18 cellular contexts compared by ENCODE assay signal in the genomic region with DNA sequence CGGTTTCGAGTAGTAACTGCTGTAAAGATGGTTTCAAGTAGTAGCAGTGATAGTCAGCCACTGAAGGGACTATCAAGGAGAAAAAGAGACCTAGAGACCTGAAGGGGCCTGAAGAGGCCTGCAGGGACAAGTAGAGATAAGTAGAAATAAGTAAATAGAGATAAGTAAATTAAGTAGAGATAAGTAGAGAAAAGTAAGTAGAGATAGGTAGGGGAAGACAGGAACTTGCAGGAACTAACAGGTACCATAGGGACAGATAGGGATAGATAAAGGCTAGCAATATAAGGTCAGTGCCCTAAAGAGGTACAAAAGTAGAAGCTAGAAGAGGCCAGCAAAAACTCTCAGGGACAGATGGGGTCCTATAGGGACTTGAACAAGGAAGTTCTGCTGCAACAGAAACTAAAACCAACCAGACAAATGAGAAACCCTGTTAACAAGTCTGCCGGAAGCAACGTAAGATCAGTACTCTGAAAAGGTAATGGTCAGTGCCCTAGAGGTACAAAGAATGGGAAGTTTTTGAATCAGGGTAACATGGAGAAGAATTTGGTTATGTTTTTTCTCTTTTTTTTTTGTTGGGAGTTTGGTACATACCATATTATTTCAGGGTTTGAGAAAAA. TPM values are rescaled to one million over a fixed set of nuclear protein-coding genes. Genes with fewer than 3 reads are reported as not detected.
DNase-seq lines count a peak whose midpoint lies in the region; ATAC-seq and TF ChIP-seq lines count a peak whose summit lies in the region.
"Had no signal": no experiment of that assay in that cellular context is flagged by ENCODE, and none has a peak within 500 bp of the region (broad histone marks: within the 10 kb centered on the region; RNA-seq: fewer than 3 reads in every experiment).

No MANE protein-coding gene starts in this region.

- 87 to 94% methylated on average over 4 of the region's 4 CpGs for WGBS in testis, 2 donors

- peak overlapping the region; percentile 35 for H3K4me3 Mint-ChIP-seq in memory B cell
- H3K4me3 Mint-ChIP-seq: stimulated activated naive B cell treated with anti-CD40 and anti-IgM and Interleukin-4, amounts not matched to agents 10 μg/mL and 1 μg/mL and 100 μg/mL, for 72 hours; T-helper 1 cell treated with Interleukin-12 subunit alpha and Interleukin-12 subunit beta and Interleukin-4 antibody, amounts not matched to agents 30 μg/mL and 1 μg/mL, for 36 hours had no signal

- H3K27ac Mint-ChIP-seq in memory B cell: peak overlapping the region; percentile 48
- H3K27ac Mint-ChIP-seq: stimulated activated naive B cell treated with anti-CD40 and anti-IgM and Interleukin-4, amounts not matched to agents 10 μg/mL and 1 μg/mL and 100 μg/mL, for 72 hours; T-helper 1 cell treated with Interleukin-12 subunit alpha and Interleukin-12 subunit beta and Interleukin-4 antibody, amounts not matched to agents 30 μg/mL and 1 μg/mL, for 36 hours had no signal

- no peaks in the 10 kb centered on the region; the same call in 1 of the 2 replicates for H3K4me1 ChIP-seq in BE2C
- no peaks in the 10 kb centered on the region for H3K4me1 ChIP-seq in testis
- H3K4me1 ChIP-seq: HAP-1 had no signal

- peaks cover 5% of the 10 kb centered on the region for H3K36me3 Mint-ChIP-seq in memory B cell

- H3K9me3 ChIP-seq in BE2C (no peaks in the 10 kb centered on the region), testis (no peaks in the 10 kb centered on the region)
- H3K9me3 ChIP-seq: HAP-1 had no signal

- DNase-seq in memory B cell (ENCODE audit: low spot score in 2 of 2) (no peak), BE2C (no peak), NAMALWA (ENCODE audit: low spot score) (no peak), NCI-H1105 treated with DMSO at 0.1 percent for 48 hours (lab: John Stamatoyannopoulos, UW) (no peak), testis (no peak)
- DNase-seq: activated CD4-positive, alpha-beta T cell treated with anti-CD3 and anti-CD28 coated beads for 48 hours; activated T-cell treated with anti-CD3 and anti-CD28 coated beads, Interleukin-2, amount 50 U/mL, for 1 hour; C1 segment of cervical spinal cord; cerebellar nuclear complex; KBM-7; NCI-H1694; NCI-H69; stimulated activated naive B cell treated with anti-CD40 and anti-IgM and Interleukin-4, amounts not matched to agents 10 μg/mL and 1 μg/mL and 100 μg/mL, for 72 hours had no signal

- H3K36me3 ChIP-seq in BE2C: no peaks in the 10 kb centered on the region
- H3K36me3 ChIP-seq in testis (ENCODE audit: low read depth, missing control alignments): no peaks in the 10 kb centered on the region
- H3K36me3 ChIP-seq: HAP-1 had no signal

- intact Hi-C loops in testis (cut with DNase I; ENCODE audit: low total_unique reads): no loop called here

- TF ChIP-seq CTCF in BE2C (IDR thresholded peaks at IDR 0.05; ENCODE audit: low read depth, low read length) (no peak), testis (IDR thresholded peaks at IDR 0.05) (no peak)

- H3K4me3 ChIP-seq in BE2C (ENCODE audit: low read depth, low read length) (no peak overlapping the region), testis (no peak overlapping the region)
- H3K4me3 ChIP-seq: HAP-1 had no signal

- TF ChIP-seq POLR2A in testis (IDR thresholded peaks at IDR 0.05): no peak

- no peak overlapping the region for H3K27ac ChIP-seq in testis

- peaks cover 15% of the 10 kb centered on the region for H3K27me3 Mint-ChIP-seq in memory B cell

- H3K9me3 Mint-ChIP-seq in memory B cell: peaks cover 7% of the 10 kb centered on the region

- H3K4me1 Mint-ChIP-seq in memory B cell: peaks cover 9% of the 10 kb centered on the region

- no peaks in the 10 kb centered on the region for H3K27me3 ChIP-seq in BE2C
- no peaks in the 10 kb centered on the region for H3K27me3 ChIP-seq in testis

- ATAC-seq in GM18907 (IDR thresholded peaks at IDR 0.05; ENCODE audit: unreplicated experiment) (peak; percentile 62), GM21390 (IDR thresholded peaks at IDR 0.05; ENCODE audit: unreplicated experiment) (peak; percentile 97), HG03095 (IDR thresholded peaks at IDR 0.05; ENCODE audit: unreplicated experiment) (peak; percentile 88), memory B cell (ENCODE audit: low read depth) (peak; percentile 66)

RNA-seq across cellular contexts. Expression of a gene that starts 9.6 kb away (rescaled TPM):
- polyA plus RNA-seq in BE2C (2012; ENCODE audit: insufficient read depth, insufficient read length, low read depth): 40.3 TPM
- total RNA-seq in testis: 10 to 100 TPM; 41.3 to 46.4 TPM
- polyA plus RNA-seq in testis (ENCODE audit: insufficient read depth, low read depth, low replicate concordance): 34.6 TPM
